Comparison of ENCODE assay signal across 7 cellular contexts in the genomic region with DNA sequence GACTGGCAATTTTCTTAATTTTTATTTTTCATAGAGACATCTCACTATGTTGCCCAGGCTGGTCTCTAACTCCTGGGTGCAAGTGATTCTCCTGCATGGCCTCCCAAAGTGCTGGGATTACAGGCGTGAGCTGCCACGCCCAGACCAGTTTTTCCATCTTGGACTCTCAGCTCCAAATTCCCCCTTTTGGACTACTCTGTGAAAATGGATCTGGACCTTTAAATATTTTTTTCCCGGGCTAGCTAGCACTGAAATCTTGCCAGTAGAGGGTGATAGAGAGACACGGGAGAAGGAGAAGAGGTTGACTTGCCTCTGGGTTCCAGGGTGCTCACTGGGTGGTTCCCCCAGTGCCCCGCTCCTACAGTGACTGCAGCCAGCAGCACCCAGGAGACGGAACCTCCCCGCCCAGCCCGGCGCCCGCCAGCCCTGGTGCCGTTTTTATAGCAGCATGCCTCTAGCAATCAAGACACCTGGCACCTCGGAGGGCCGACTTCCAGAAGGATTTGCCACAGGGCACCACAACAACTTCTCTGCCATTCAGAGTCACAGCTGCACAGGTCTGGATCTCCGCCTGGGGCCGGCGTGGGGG. TPM values are rescaled to one million over a fixed set of nuclear protein-coding genes. Genes with fewer than 3 reads are reported as not detected.
A peak's percentile ranks its signal among the peaks of the same experiment; 100 is the strongest.
DNase-seq lines count a peak whose midpoint lies in the region; ATAC-seq and TF ChIP-seq lines count a peak whose summit lies in the region.

No MANE protein-coding gene starts in this region.

- POLR2A ChIA-PET in HCT116 (lab: Charles Lee): no interaction called here
- POLR2A ChIA-PET in RWPE1 (lab: Yijun Ruan, JAX; ENCODE audit: low non-redundant PET): no interaction called here

- H4K20me1 ChIP-seq in HCT116 (ENCODE audit: insufficient read depth): no peaks in the 10 kb centered on the region

- peak overlapping the region; percentile 67 for H3K4me2 ChIP-seq in HCT116 (ENCODE audit: low read length)

- TF ChIP-seq POLR2A in HCT116 (IDR thresholded peaks at IDR 0.05; ENCODE audit: borderline replicate concordance, extremely low read depth, insufficient read depth, insufficient read length): no peak

- BruUV-seq in HCT116 (replicated peaks; lab: Mats Ljungman, UMichigan): no TSS peak

- peak; percentile 80 for TF ChIP-seq CTCF in GM12874 (IDR thresholded peaks at IDR 0.05; ENCODE audit: insufficient read depth, low read depth, low read length)
- peak; percentile 80 to 84 (median 80) for TF ChIP-seq CTCF in HCT116 (IDR thresholded peaks at IDR 0.05 in 2 of 3, conservative IDR thresholded peaks at IDR 0.05 in 1 of 3; ENCODE audit: borderline replicate concordance in 1 of 3, insufficient read depth in 1 of 3, low read depth in 2 of 3, low read length in 2 of 3)
- peak; percentile 89 for TF ChIP-seq CTCF in RWPE1 (conservative IDR thresholded peaks at IDR 0.05; ENCODE audit: low read depth)
- peak; percentile 95 for TF ChIP-seq CTCF in retinal pigment epithelial cell (conservative IDR thresholded peaks at IDR 0.05; ENCODE audit: low read depth, low read length)

- WGBS in right cardiac atrium: 17% methylated on average over 16 of the region's 16 CpGs

- peaks cover 3 to 8% of the 10 kb centered on the region in 2 experiments; a peak in 3 of 4 replicates for H3K4me1 ChIP-seq in HCT116 (ENCODE audit: control insufficient read depth in 1 of 2, insufficient read depth in 2 of 2, low read length in 2 of 2)
- no peaks in the 10 kb centered on the region for H3K4me1 ChIP-seq in right cardiac atrium (ENCODE audit: control insufficient read depth, insufficient read depth, low read length)

- RAD21 ChIA-PET in HCT116 (lab: Charles Lee; ENCODE audit: low non-redundant PET in 1 of 2, low total read pairs in 2 of 2, uncharacterized antibody in 2 of 2, unreplicated experiment in 2 of 2): no interaction called here

- ATAC-seq in HCT116: peak; percentile 97
- ATAC-seq in right cardiac atrium: peak; percentile 81 to 88

- intact Hi-C loops in HCT116 (cut with micrococcal nuclease): loop anchor here (2.0 kb wide), 2 partner anchors 65 to 123 kb away; a partner anchor contains a TSS
- intact Hi-C loops in right cardiac atrium (cut with DNase I): no loop called here

- H2AFZ ChIP-seq in HCT116 (ENCODE audit: low read depth, low read length, poor library complexity, severe bottlenecking): peak overlapping the region; percentile 47

- no peaks in the 10 kb centered on the region for H3K9me2 ChIP-seq in HCT116 (ENCODE audit: insufficient read depth)

- H3K9ac ChIP-seq in HCT116 (ENCODE audit: low read length): no peak overlapping the region

- H3K27ac ChIP-seq in HCT116 (ENCODE audit: low read depth, low read length) (no peak overlapping the region), RWPE1 (no peak overlapping the region), right cardiac atrium (ENCODE audit: low read length) (no peak overlapping the region)

- peak; percentile 86 for TF ChIP-seq RAD21 in HCT116 (IDR thresholded peaks at IDR 0.05; ENCODE audit: low read depth)

- DNase-seq in HCT116 (ENCODE audit: low read depth, low spot score) (peak; percentile 52), MG63 (peak; percentile 63), RWPE1 (ENCODE audit: low spot score) (peak; percentile 76), amygdala (lab: John Stamatoyannopoulos, UW) (peak in 31 of 56 donors; percentile 10 to 71 (median 31)), right cardiac atrium (peak; percentile 55 to 83 (median 72)), retinal pigment epithelial cell (ENCODE audit: low read depth) (peak; percentile 35)

- CTCF ChIA-PET in HCT116 (lab: Charles Lee): interaction anchor here (0.6 to 1.4 kb wide), 11 partner anchors 8 to 1539 kb away, joined by 3 to 5 read pairs (median 3); no protein-coding TSS in a partner anchor
- CTCF ChIA-PET in RWPE1 (lab: Yijun Ruan, JAX): interaction anchor here (0.5 to 1.2 kb wide), 12 partner anchors 12 to 410 kb away, joined by 3 to 7 read pairs (median 3); no protein-coding TSS in a partner anchor

- H3K9me3 ChIP-seq in HCT116 (ENCODE audit: control insufficient read depth in 1 of 2, insufficient read depth in 1 of 2, low read depth in 1 of 2, low read length in 2 of 2) (no peaks in the 10 kb centered on the region), MG63 (peaks cover 6% of the 10 kb centered on the region), right cardiac atrium (ENCODE audit: control insufficient read depth, low read length) (no peaks in the 10 kb centered on the region)

- H3K36me3 ChIP-seq in HCT116 (ENCODE audit: control insufficient read depth in 1 of 2, insufficient read depth in 2 of 2, low read length in 2 of 2): no peaks in the 10 kb centered on the region
- no peaks in the 10 kb centered on the region for H3K36me3 ChIP-seq in MG63

- H3K79me2 ChIP-seq in HCT116 (ENCODE audit: insufficient read depth, low read length): no peaks in the 10 kb centered on the region

- H3K27me3 ChIP-seq in HCT116 (ENCODE audit: insufficient read depth, low read length) (no peaks in the 10 kb centered on the region), MG63 (no peaks in the 10 kb centered on the region), right cardiac atrium (ENCODE audit: control insufficient read depth, insufficient read depth) (no peaks in the 10 kb centered on the region)

- H3K4me3 ChIP-seq in HCT116 (replicated peaks in 1 of 2; ENCODE audit: low read depth in 1 of 2, low read length in 2 of 2) (peak overlapping the region; percentile 23 to 35; a peak in 3 of 4 replicates), MG63 (peak overlapping the region; percentile 22), right cardiac atrium (ENCODE audit: low read length) (peak overlapping the region; percentile 47), retinal pigment epithelial cell (ENCODE audit: low read length) (peak overlapping the region; percentile 35)

TF ChIP-seq in HCT116, 20 proteins besides CTCF, POLR2A, EP300 and RAD21:
- TF ChIP-seq SRF (IDR thresholded peaks at IDR 0.05; ENCODE audit: low read depth) (no peak), ZNF274 (IDR thresholded peaks at IDR 0.05; ENCODE audit: low read depth, low read length) (no peak)

RNA-seq across cellular contexts. Expression of a gene that starts 34.7 kb away (rescaled TPM):
- total RNA-seq in HCT116 (2021; ENCODE audit: unreplicated experiment) (0.30 TPM), right cardiac atrium (10 to 100 TPM; 22.2 to 29.8 (median 28.4) TPM)
- not detected in 2 replicates for polyA plus RNA-seq in HCT116 (2012)
- 51.1 and 76.6 TPM in 2 replicates for total RNA-seq in MG63 (2014; rRNA removed; shearing (Covaris generic); ENCODE audit: low replicate concordance)
- polyA plus RNA-seq in right cardiac atrium: 24.3 TPM

Comparison
In these comparisons a context has a peak if more than half of its experiments do, and no peak if none do; other contexts are left out.
1. RNA of a gene that starts 34.7 kb away (total RNA-seq): 51.1 to 76.6 TPM in MG63 and 22.2 to 29.8 TPM in right cardiac atrium; 0.30 TPM in HCT116 (single experiment); every median in the first group is over 10 times any median in the second.
2. Peak in every context shown above with its lines, with median percentiles within 50 percentile points of each other: CTCF ChIP-seq, DNase-seq and H3K4me3 ChIP-seq.